28 cellular contexts compared by ENCODE assay signal in genomic region chr16:50450957-50451356, GRCh38.
"Had no signal": no experiment of that assay in that cellular context is flagged by ENCODE, and none has a peak within 500 bp of the region (broad histone marks: within the 10 kb centered on the region; RNA-seq: fewer than 3 reads in every experiment).

No MANE protein-coding gene starts in this region.

- H3K9me3 ChIP-seq: ovary, psoas muscle, spleen, suprapubic skin, testis, tibial artery, transverse colon, upper lobe of right lung, uterus had no signal

- H3K4me2 ChIP-seq: smooth muscle cell had no signal

- H3K9ac ChIP-seq: parathyroid adenoma had no signal

- H3K27me3 ChIP-seq: ovary, testis, tibial artery, transverse colon, uterus had no signal

- H3K4me1 ChIP-seq: parathyroid adenoma, psoas muscle, spleen, suprapubic skin, testis, tibial artery, transverse colon, upper lobe of right lung, uterus had no signal

- DNase-seq: naive thymus-derived CD8-positive, alpha-beta T cell; nephron progenitor cell; occipital lobe; ovary; psoas muscle; right cardiac atrium; spleen; stimulated activated CD4-positive, alpha-beta T cell treated with anti-CD3 and anti-CD28 coated beads, Interleukin-12 subunit alpha, Interleukin-12 subunit beta, amount 100 ng/mL, for 4 hours; stimulated activated CD4-positive, alpha-beta T cell treated with anti-CD3 and anti-CD28 coated beads, Interleukin-1b, Interleukin-23, amount 100 ng/mL, for 48 hours; stimulated activated CD4-positive, alpha-beta T cell treated with anti-CD3 and anti-CD28 coated beads, Interleukin-4, amount 100 ng/mL, for 1 hour; stimulated activated CD4-positive, alpha-beta T cell treated with anti-CD3 and anti-CD28 coated beads, Interleukin-4, amount 100 ng/mL, for 4 hours; stimulated activated CD8-positive, alpha-beta memory T cell treated with anti-CD3 and anti-CD28 coated beads, Interleukin-4, amount 100 ng/mL, for 48 hours; stimulated activated naive CD4-positive, alpha-beta T cell; stimulated activated naive CD8-positive, alpha-beta T cell treated with anti-CD3 and anti-CD28 coated beads, Interleukin-15, amount 100 ng/mL, for 72 hours; stimulated activated naive CD8-positive, alpha-beta T cell treated with anti-CD3 and anti-CD28 coated beads, Interleukin-15, Interleukin-2, amounts not matched to agents 100 U/mL and 50 U/mL, for 24 hours; substantia nigra; testis; transverse colon; upper lobe of right lung; uterus had no signal

- H3K4me3 ChIP-seq: ovary, psoas muscle, skin epidermis, smooth muscle cell, spleen, suprapubic skin, testis, tibial artery, transverse colon, upper lobe of right lung, uterus had no signal

- H2AFZ ChIP-seq: parathyroid adenoma had no signal

- ATAC-seq: naive thymus-derived CD8-positive, alpha-beta T cell; natural killer cell treated with Interleukin-12 subunit alpha and Interleukin-12 subunit beta and Interleukin-15 and Interleukin-18, amount 100 ng/mL, for 72 hours; psoas muscle; right cardiac atrium; sciatic nerve; stimulated activated memory B cell treated with anti-CD40 and anti-IgM and Interleukin-4, amounts not matched to agents 10 μg/mL and 1 μg/mL and 100 μg/mL, for 72 hours; stimulated activated naive CD8-positive, alpha-beta T cell treated with anti-CD3 and anti-CD28 coated beads, Interleukin-15, amount 100 ng/mL, for 72 hours; stimulated activated naive CD8-positive, alpha-beta T cell treated with anti-CD3 and anti-CD28 coated beads, Interleukin-15, Interleukin-2, amounts not matched to agents 100 U/mL and 50 U/mL, for 24 hours; upper lobe of right lung had no signal

- H3K79me2 ChIP-seq: parathyroid adenoma had no signal

- H3K27ac ChIP-seq: ovary, parathyroid adenoma, psoas muscle, skin epidermis, spleen, suprapubic skin, testis, tibial artery, transverse colon, upper lobe of right lung, uterus had no signal

- H3K36me3 ChIP-seq: ovary, spleen, suprapubic skin, tibial artery, transverse colon, upper lobe of right lung, uterus had no signal
